ENCODE assay signal across 1 cellular context in the genomic region with DNA sequence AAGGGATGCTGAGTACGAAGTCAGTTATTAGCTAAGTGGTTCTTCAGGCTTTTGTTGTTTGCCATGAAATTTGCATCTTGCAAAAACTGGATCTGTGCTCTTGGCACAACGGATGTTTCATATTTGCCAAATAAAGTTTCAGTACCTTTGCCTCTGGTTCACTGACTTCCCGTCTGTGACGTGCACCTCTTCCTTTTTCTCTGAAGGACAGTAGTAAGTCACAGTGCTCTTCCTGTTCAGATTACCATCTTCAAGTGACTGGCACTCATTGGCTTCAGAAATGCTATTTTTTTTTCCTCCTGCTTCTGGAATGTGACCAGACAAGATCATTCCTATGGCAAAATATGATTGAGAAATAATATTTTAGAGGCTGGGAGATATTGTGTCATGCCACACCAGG.
TF ChIP-seq lines count a peak whose summit lies in the region.

No MANE protein-coding gene starts in this region.

TF ChIP-seq in HepG2, 621 proteins besides CTCF, POLR2A, EP300 and RAD21 (continued from another document):
- TF ChIP-seq, protein P1, sequence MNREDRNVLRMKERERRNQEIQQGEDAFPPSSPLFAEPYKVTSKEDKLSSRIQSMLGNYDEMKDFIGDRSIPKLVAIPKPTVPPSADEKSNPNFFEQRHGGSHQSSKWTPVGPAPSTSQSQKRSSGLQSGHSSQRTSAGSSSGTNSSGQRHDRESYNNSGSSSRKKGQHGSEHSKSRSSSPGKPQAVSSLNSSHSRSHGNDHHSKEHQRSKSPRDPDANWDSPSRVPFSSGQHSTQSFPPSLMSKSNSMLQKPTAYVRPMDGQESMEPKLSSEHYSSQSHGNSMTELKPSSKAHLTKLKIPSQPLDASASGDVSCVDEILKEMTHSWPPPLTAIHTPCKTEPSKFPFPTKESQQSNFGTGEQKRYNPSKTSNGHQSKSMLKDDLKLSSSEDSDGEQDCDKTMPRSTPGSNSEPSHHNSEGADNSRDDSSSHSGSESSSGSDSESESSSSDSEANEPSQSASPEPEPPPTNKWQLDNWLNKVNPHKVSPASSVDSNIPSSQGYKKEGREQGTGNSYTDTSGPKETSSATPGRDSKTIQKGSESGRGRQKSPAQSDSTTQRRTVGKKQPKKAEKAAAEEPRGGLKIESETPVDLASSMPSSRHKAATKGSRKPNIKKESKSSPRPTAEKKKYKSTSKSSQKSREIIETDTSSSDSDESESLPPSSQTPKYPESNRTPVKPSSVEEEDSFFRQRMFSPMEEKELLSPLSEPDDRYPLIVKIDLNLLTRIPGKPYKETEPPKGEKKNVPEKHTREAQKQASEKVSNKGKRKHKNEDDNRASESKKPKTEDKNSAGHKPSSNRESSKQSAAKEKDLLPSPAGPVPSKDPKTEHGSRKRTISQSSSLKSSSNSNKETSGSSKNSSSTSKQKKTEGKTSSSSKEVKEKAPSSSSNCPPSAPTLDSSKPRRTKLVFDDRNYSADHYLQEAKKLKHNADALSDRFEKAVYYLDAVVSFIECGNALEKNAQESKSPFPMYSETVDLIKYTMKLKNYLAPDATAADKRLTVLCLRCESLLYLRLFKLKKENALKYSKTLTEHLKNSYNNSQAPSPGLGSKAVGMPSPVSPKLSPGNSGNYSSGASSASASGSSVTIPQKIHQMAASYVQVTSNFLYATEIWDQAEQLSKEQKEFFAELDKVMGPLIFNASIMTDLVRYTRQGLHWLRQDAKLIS (CRISPR knock-in tag; IDR thresholded peaks at IDR 0.05), result no peak
- TF ChIP-seq HOXD1 (CRISPR knock-in tag; IDR thresholded peaks at IDR 0.05) (no peak), FOXM1 (CRISPR knock-in tag; IDR thresholded peaks at IDR 0.05) (no peak), ZNF598 (CRISPR knock-in tag; IDR thresholded peaks at IDR 0.05; ENCODE audit: borderline replicate concordance) (no peak), CREB1 (IDR thresholded peaks at IDR 0.05) (no peak), CREB1 (CRISPR knock-in tag; IDR thresholded peaks at IDR 0.05) (no peak), SKI (IDR thresholded peaks at IDR 0.05; ENCODE audit: partially characterized antibody) (no peak), FOXO1 (CRISPR knock-in tag; IDR thresholded peaks at IDR 0.05) (no peak), WIZ (CRISPR knock-in tag; IDR thresholded peaks at IDR 0.05) (no peak), HOXA7 (CRISPR knock-in tag; IDR thresholded peaks at IDR 0.05) (no peak), ZGPAT (CRISPR knock-in tag; IDR thresholded peaks at IDR 0.05) (no peak), ZNF432 (CRISPR knock-in tag; IDR thresholded peaks at IDR 0.05; ENCODE audit: borderline replicate concordance) (no peak)
TF ChIP-seq in HepG2: peak in this region for 0.
